In genomic region chr6:137890983-137891537, GRCh38 we compare ENCODE assay signal across 25 cellular contexts. TPM values are rescaled to one million over a fixed set of nuclear protein-coding genes. Genes with fewer than 3 reads are reported as not detected.
A peak's percentile ranks its signal among the peaks of the same experiment; 100 is the strongest.
DNase-seq lines count a peak whose midpoint lies in the region; ATAC-seq, FAIRE-seq and TF ChIP-seq lines count a peak whose summit lies in the region.
"Had no signal": no experiment of that assay in that cellular context is flagged by ENCODE, and none has a peak within 500 bp of the region (broad histone marks: within the 10 kb centered on the region; RNA-seq: fewer than 3 reads in every experiment).

No MANE protein-coding gene starts in this region.

- no peak overlapping the region for H3K18ac ChIP-seq in neuronal stem cell (ENCODE audit: low read length)

- in situ Hi-C loops in HepG2 (cut with HindIII; ENCODE audit: extremely low pct_ligation_motif_present, low pct_unique_long_range_greater_than_20kb) = no loop called here
- in situ Hi-C loops in GM12878 (cut with MboI) = no loop called here

- H3K9ac ChIP-seq in HepG2 (ENCODE audit: insufficient read depth, low read depth, low read length) = no peak overlapping the region
- H3K9ac ChIP-seq in GM12878 (ENCODE audit: control insufficient read depth, insufficient read depth, low read length) = no peak overlapping the region
- H3K9ac ChIP-seq in neuronal stem cell (ENCODE audit: low read depth, low read length, poor library complexity) = no peak overlapping the region
- H3K9ac ChIP-seq: BLaER1 treated with 17β-estradiol and CSF1 and Interleukin-3, amounts not matched to agents 10 nM and 100 nM had no signal

- no peak overlapping the region for H2AK5ac ChIP-seq in neuronal stem cell (ENCODE audit: low read depth, low read length)

- no peak overlapping the region for H2BK5ac ChIP-seq in neuronal stem cell (ENCODE audit: low read length)

- POLR2A ChIA-PET in HepG2 (lab: Yijun Ruan, JAX) = no interaction called here
- POLR2A ChIA-PET in GM12878 (lab: Charles Lee) = interaction anchor here (0.8 to 1.3 kb wide), 3 partner anchors 11 to 36 kb away, joined by 3 to 4 read pairs (median 4); no protein-coding TSS in a partner anchor
- POLR2A ChIA-PET in PC-9 (lab: Charles Lee; ENCODE audit: unreplicated experiment) = no interaction called here

- no peaks in the 10 kb centered on the region for H3K9me3 ChIP-seq in HepG2 (ENCODE audit: low read length)
- H3K9me3 ChIP-seq in right lobe of liver = no peaks in the 10 kb centered on the region
- H3K9me3 ChIP-seq in GM12878 (replicated peaks; ENCODE audit: control insufficient read depth, insufficient read depth, low read length) = no peaks in the 10 kb centered on the region
- H3K9me3 ChIP-seq in neuronal stem cell (replicated peaks in 1 of 2; ENCODE audit: control insufficient read depth in 2 of 2, insufficient read depth in 1 of 2, low read depth in 1 of 2, low read length in 2 of 2) = no peaks in the 10 kb centered on the region
- H3K9me3 ChIP-seq in left ventricle myocardium inferior (replicated peaks) = peaks cover 22% of the 10 kb centered on the region
- peaks cover 5% of the 10 kb centered on the region; the same call in 1 of the 2 replicates for H3K9me3 ChIP-seq in PC-9 (ENCODE audit: insufficient read depth, low read depth)
- H3K9me3 ChIP-seq: A549, BE2C had no signal

- H2AFZ ChIP-seq in HepG2 (ENCODE audit: low read length) = no peak overlapping the region
- H2AFZ ChIP-seq in GM12878 (ENCODE audit: control insufficient read depth, low read depth, low read length) = no peak overlapping the region
- H2AFZ ChIP-seq in neuronal stem cell (ENCODE audit: low read length) = peak overlapping the region; percentile 59
- no peak overlapping the region for H2AFZ ChIP-seq in PC-9
- H2AFZ ChIP-seq: GM23248 had no signal

- SMC1A ChIA-PET in GM12878 (lab: Charles Lee; ENCODE audit: uncharacterized antibody, unreplicated experiment) = interaction anchor here (0.7 to 1.8 kb wide), 7 partner anchors 9 to 84 kb away, joined by 3 to 6 read pairs (median 4); no protein-coding TSS in a partner anchor

- TF ChIP-seq CTCF in HepG2 (CRISPR knock-in tag; IDR thresholded peaks at IDR 0.05) = no peak
- no peak for TF ChIP-seq CTCF in right lobe of liver (IDR thresholded peaks at IDR 0.05)
- no peak for TF ChIP-seq CTCF in GM12878 (IDR thresholded peaks at IDR 0.05 in 2 of 3, conservative IDR thresholded peaks at IDR 0.05 in 1 of 3; ENCODE audit: control insufficient read depth in 2 of 3, extremely low read depth in 1 of 3, insufficient read depth in 1 of 3, low read depth in 3 of 3, low read length in 3 of 3)
- no peak for TF ChIP-seq CTCF in left ventricle myocardium inferior (IDR thresholded peaks at IDR 0.05; ENCODE audit: borderline replicate concordance)
- TF ChIP-seq CTCF in PC-9 (conservative IDR thresholded peaks at IDR 0.05) = no peak

- no peak overlapping the region for H3K4ac ChIP-seq in neuronal stem cell (ENCODE audit: low read length)

- no peak overlapping the region for H3K23ac ChIP-seq in neuronal stem cell (ENCODE audit: low read depth, low read length, poor library complexity)

- H3K79me2 ChIP-seq in HepG2 (ENCODE audit: insufficient read depth, low read length) (no peaks in the 10 kb centered on the region), GM12878 (ENCODE audit: control insufficient read depth, insufficient read depth, low read length) (no peaks in the 10 kb centered on the region), PC-9 (ENCODE audit: low read depth) (no peaks in the 10 kb centered on the region)

- no peaks in the 10 kb centered on the region for H3K9me2 ChIP-seq in PC-9 (ENCODE audit: insufficient read depth)

- no peaks in the 10 kb centered on the region for H4K20me1 ChIP-seq in HepG2 (ENCODE audit: insufficient read depth, low read length)
- H4K20me1 ChIP-seq in GM12878 (ENCODE audit: control insufficient read depth, insufficient read depth) = no peaks in the 10 kb centered on the region
- no peaks in the 10 kb centered on the region for H4K20me1 ChIP-seq in PC-9 (ENCODE audit: insufficient read depth)
- H4K20me1 ChIP-seq: BLaER1 treated with 17β-estradiol and CSF1 and Interleukin-3, amounts not matched to agents 10 nM and 100 nM had no signal

- CTCF ChIA-PET in HepG2 (lab: Yijun Ruan, JAX; ENCODE audit: low intra/inter-chr PET ratio, low total read pairs) (no interaction called here), GM12878 (lab: Yijun Ruan, JAX) (interaction anchor here (0.8 to 1.4 kb wide), 6 partner anchors 9 to 192 kb away, joined by 3 to 5 read pairs (median 4); no protein-coding TSS in a partner anchor), PC-9 (lab: Charles Lee) (no interaction called here)

- no peak for TF ChIP-seq RAD21 in HepG2 (CRISPR knock-in tag; IDR thresholded peaks at IDR 0.05)
- TF ChIP-seq RAD21 in GM12878 (IDR thresholded peaks at IDR 0.05; ENCODE audit: insufficient read depth, low read depth, low read length) = no peak

- no peaks in the 10 kb centered on the region for H3K79me1 ChIP-seq in neuronal stem cell (ENCODE audit: low read depth, low read length)

- no peak overlapping the region for H3K14ac ChIP-seq in neuronal stem cell (ENCODE audit: low read length)

- intact Hi-C loops in HepG2 (cut with micrococcal nuclease; ENCODE audit: unreplicated experiment) (loop anchor here (5.0 kb wide), 1 partner anchor 36 kb away; no protein-coding TSS in a partner anchor), right lobe of liver (cut with DNase I) (no loop called here), GM12878 (cut with micrococcal nuclease; ENCODE audit: unreplicated experiment) (no loop called here), left ventricle myocardium inferior (cut with micrococcal nuclease) (no loop called here), PC-9 (cut with micrococcal nuclease; ENCODE audit: unreplicated experiment) (no loop called here)

- no peak overlapping the region for H2BK120ac ChIP-seq in neuronal stem cell (ENCODE audit: low read depth, low read length)

- no peak overlapping the region for H3K27ac ChIP-seq in HepG2 (ENCODE audit: extremely low read length, insufficient read depth, low read length)
- H3K27ac ChIP-seq in right lobe of liver = no peak overlapping the region
- no peak overlapping the region for H3K27ac ChIP-seq in GM12878 (ENCODE audit: control insufficient read depth, insufficient read depth)
- H3K27ac ChIP-seq in neuronal stem cell (replicated peaks; ENCODE audit: low read length) = no peak overlapping the region
- H3K27ac ChIP-seq in left ventricle myocardium inferior (replicated peaks) = no peak overlapping the region
- no peak overlapping the region for H3K27ac ChIP-seq in PC-9
- H3K27ac ChIP-seq: A549 had no signal

- H3F3A ChIP-seq in PC-9 (ENCODE audit: insufficient read depth, low read depth) = no peaks in the 10 kb centered on the region

- no peak overlapping the region for H2BK12ac ChIP-seq in neuronal stem cell (ENCODE audit: low read length)

- H3K4me3 ChIP-seq in HepG2 (replicated peaks in 1 of 3; ENCODE audit: insufficient read depth in 1 of 3, low read depth in 2 of 3, low read length in 3 of 3) = peak overlapping the region in 1 of 3 experiments; percentile 41; a peak in 1 of 6 replicates
- H3K4me3 ChIP-seq in right lobe of liver = no peak overlapping the region
- H3K4me3 ChIP-seq in GM12878 = no peak overlapping the region
- no peak overlapping the region for H3K4me3 ChIP-seq in neuronal stem cell (ENCODE audit: low read length in 2 of 2)
- H3K4me3 ChIP-seq in left ventricle myocardium inferior = no peak overlapping the region
- H3K4me3 ChIP-seq in PC-9 = no peak overlapping the region
- H3K4me3 ChIP-seq: A549; BLaER1 treated with 17β-estradiol and CSF1 and Interleukin-3, amounts not matched to agents 10 nM and 100 nM; GM23248 had no signal

- no peak overlapping the region for H4K91ac ChIP-seq in neuronal stem cell (ENCODE audit: low read depth, low read length, poor library complexity)

- H3K4me2 ChIP-seq in HepG2 (ENCODE audit: low read depth, low read length) = peak overlapping the region; percentile 61
- no peak overlapping the region for H3K4me2 ChIP-seq in GM12878 (ENCODE audit: control insufficient read depth, insufficient read depth)
- H3K4me2 ChIP-seq in neuronal stem cell (ENCODE audit: insufficient read depth, low read length, poor library complexity, severe bottlenecking) = no peak overlapping the region
- no peak overlapping the region for H3K4me2 ChIP-seq in PC-9
- H3K4me2 ChIP-seq: A549; BLaER1 treated with 17β-estradiol and CSF1 and Interleukin-3, amounts not matched to agents 10 nM and 100 nM had no signal

- no peaks in the 10 kb centered on the region for H3K36me3 ChIP-seq in HepG2 (replicated peaks in 1 of 2; ENCODE audit: control insufficient read depth in 1 of 2, insufficient read depth in 2 of 2, low read length in 2 of 2)
- no peaks in the 10 kb centered on the region for H3K36me3 ChIP-seq in right lobe of liver
- no peaks in the 10 kb centered on the region for H3K36me3 ChIP-seq in GM12878 (ENCODE audit: control insufficient read depth in 2 of 2, insufficient read depth in 2 of 2, low read length in 1 of 2)
- no peaks in the 10 kb centered on the region for H3K36me3 ChIP-seq in neuronal stem cell (replicated peaks in 1 of 2; ENCODE audit: control insufficient read depth in 2 of 2, insufficient read depth in 2 of 2, low read length in 2 of 2)
- no peaks in the 10 kb centered on the region for H3K36me3 ChIP-seq in left ventricle myocardium inferior
- no peaks in the 10 kb centered on the region for H3K36me3 ChIP-seq in PC-9 (ENCODE audit: low read depth)
- H3K36me3 ChIP-seq: BE2C; BLaER1 treated with 17β-estradiol and CSF1 and Interleukin-3, amounts not matched to agents 10 nM and 100 nM had no signal

- TF ChIP-seq EP300 in HepG2 (IDR thresholded peaks at IDR 0.05; ENCODE audit: low read depth in 2 of 2, low read length in 2 of 2) (no peak), HepG2 (CRISPR knock-in tag; IDR thresholded peaks at IDR 0.05; ENCODE audit: borderline replicate concordance) (no peak), GM12878 (IDR thresholded peaks at IDR 0.05; ENCODE audit: borderline replicate concordance in 1 of 2, control insufficient read depth in 1 of 2, low read depth in 2 of 2, low read length in 2 of 2) (no peak)

- RAD21 ChIA-PET in GM12878 (lab: Charles Lee; ENCODE audit: unreplicated experiment) = interaction anchor here (1.0 to 1.5 kb wide), 5 partner anchors 9 to 52 kb away, joined by 3 to 6 read pairs (median 3); no protein-coding TSS in a partner anchor

- no TSS peak for BruUV-seq in HepG2 (replicated peaks; lab: Mats Ljungman, UMichigan)
- no TSS peak for BruUV-seq in GM12878 (replicated peaks; lab: Mats Ljungman, UMichigan)
- no TSS peak for BruUV-seq in PC-9 (replicated peaks; lab: Mats Ljungman, UMichigan)

- H3K27me3 ChIP-seq in HepG2 (ENCODE audit: control insufficient read depth in 1 of 2, insufficient read depth in 2 of 2, low read length in 2 of 2) (no peaks in the 10 kb centered on the region; a peak in 1 of 5 replicates), right lobe of liver (no peaks in the 10 kb centered on the region), GM12878 (replicated peaks in 1 of 2; ENCODE audit: control insufficient read depth in 2 of 2, insufficient read depth in 2 of 2, low read length in 1 of 2) (no peaks in the 10 kb centered on the region), neuronal stem cell (ENCODE audit: control insufficient read depth in 3 of 3, insufficient read depth in 3 of 3, low read depth in 1 of 3, low read length in 3 of 3) (no peaks in the 10 kb centered on the region), left ventricle myocardium inferior (ENCODE audit: low read depth) (no peaks in the 10 kb centered on the region), PC-9 (ENCODE audit: insufficient read depth, low read depth) (no peaks in the 10 kb centered on the region)
- H3K27me3 ChIP-seq: BE2C; BLaER1 treated with 17β-estradiol and CSF1 and Interleukin-3, amounts not matched to agents 10 nM and 100 nM had no signal

- DNase-seq in HepG2 (ENCODE audit: low spot score) (no peak), right lobe of liver (no peak), GM12878 (ENCODE audit: low read depth, low spot score) (no peak), neuronal stem cell (ENCODE audit: low spot score) (no peak), left ventricle myocardium inferior (no peak), PC-9 (no peak)
- DNase-seq in activated naive CD4-positive, alpha-beta T cell (lab: John Stamatoyannopoulos, UW) = no peak
- DNase-seq: 8988T; ACHN; AML-193; BE2C; CD4-positive, alpha-beta T cell; CD8-positive, alpha-beta memory T cell; DMS 273 treated with DMSO at 0.1 percent for 48 hours; DMS79; GF-D8; GM23248; H7; HCEC 1CT had no signal

- FAIRE-seq in HepG2 (lab: Jason Lieb, UNC) (no peak), GM12878 (lab: Jason Lieb, UNC) (peak; percentile 35)
- FAIRE-seq: A549, D721Med, GM12892, GM19239, H1 had no signal

- no peak overlapping the region for H4K8ac ChIP-seq in neuronal stem cell (ENCODE audit: low read depth, low read length)

- TF ChIP-seq POLR2A in HepG2 (IDR thresholded peaks at IDR 0.05; ENCODE audit: insufficient read depth in 1 of 2, low read depth in 2 of 2, low read length in 2 of 2) (no peak), right lobe of liver (IDR thresholded peaks at IDR 0.05) (no peak), GM12878 (IDR thresholded peaks at IDR 0.05; ENCODE audit: low read depth, low read length) (no peak)

- ATAC-seq in HepG2 = peak; percentile 62
- ATAC-seq in right lobe of liver = no peak
- no peak for ATAC-seq in GM12878
- ATAC-seq: A549 had no signal

- 0% methylated on average over 2 of the region's 2 CpGs for WGBS in HepG2 (ENCODE audit: low lambda C conversion rate)
- WGBS in right lobe of liver (ENCODE audit: insufficient coverage, low coverage, low lambda C conversion rate, missing lambda C conversion rate) = 71% methylated on average over 2 of the region's 2 CpGs
- 71% methylated on average over 2 of the region's 2 CpGs for whole genome bisulfite sequencing in GM12878 (ENCODE audit: insufficient coverage, insufficient replicate concordance, low lambda C conversion rate, missing lambda C conversion rate)
- WGBS in neuronal stem cell (ENCODE audit: extremely low coverage in 2 of 2, insufficient read length in 2 of 2, insufficient replicate concordance in 1 of 2), 2 donors = no CpG with 5 or more reads among the region's 2 CpGs

- H2BK15ac ChIP-seq in neuronal stem cell (ENCODE audit: low read length) = no peak overlapping the region

- H3K4me1 ChIP-seq in HepG2 (ENCODE audit: insufficient read depth, low read length) (peaks cover 17% of the 10 kb centered on the region), right lobe of liver (no peaks in the 10 kb centered on the region), GM12878 (ENCODE audit: control insufficient read depth, insufficient read depth, low read length) (no peaks in the 10 kb centered on the region), neuronal stem cell (ENCODE audit: control insufficient read depth in 2 of 2, insufficient read depth in 1 of 2, low read depth in 1 of 2, low read length in 2 of 2) (no peaks in the 10 kb centered on the region), left ventricle myocardium inferior (peaks cover 4% of the 10 kb centered on the region), PC-9 (replicated peaks; ENCODE audit: insufficient read depth) (peaks cover 24% of the 10 kb centered on the region)
- H3K4me1 ChIP-seq: A549, BE2C had no signal

RNA-seq across cellular contexts. Expression of gene TNFAIP3, which starts 24.0 kb away (rescaled TPM):
- total RNA-seq in HepG2 (2016; rRNA removed; fragmentation: Illumina TruSeq; extraction: Trizol) (24.7 and 28.2 TPM in 2 replicates), right lobe of liver (10 to 100 TPM in 5 of 6 experiments, 1 to 10 TPM in 1; 8.3 to 38.1 (median 13.6) TPM), GM12878 (2014; rRNA removed) (84.0 and 96.8 TPM in 2 replicates), GM12878 (2014; rRNA removed; fragmentation: Illumina TruSeq; extraction: Trizol) (81.4 and 82.4 TPM in 2 replicates), GM12878 (2021) (220 and 229 TPM in 2 replicates), left ventricle myocardium inferior (7.0 TPM), PC-9 (2021) (7.2 and 7.8 TPM in 2 replicates)
- 2.2 and 2.6 TPM in 2 replicates for total RNA-seq in HepG2 (2016; cell fraction: cytosol; rRNA removed; fragmentation: Illumina TruSeq; extraction: Trizol; ENCODE audit: low read depth)
- 18.9 and 27.7 TPM in 2 replicates for total RNA-seq in HepG2 (2016; cell fraction: insoluble cytoplasmic fraction; rRNA removed; fragmentation: Illumina TruSeq; extraction: Trizol)
- total RNA-seq in HepG2 (2016; cell fraction: membrane; rRNA removed; fragmentation: Illumina TruSeq; extraction: Trizol) = 8.2 and 8.6 TPM in 2 replicates
- 61.9 and 64.1 TPM in 2 replicates for total RNA-seq in HepG2 (2016; cell fraction: nucleus; rRNA removed; fragmentation: Illumina TruSeq; extraction: Trizol)
- polyA plus RNA-seq in HepG2 (2011; rRNA removed) (47.1 and 49.6 TPM in 2 replicates), GM12878 (2011; rRNA removed) (308 and 350 TPM in 2 replicates), GM12878 (2014; fragmentation: Illumina TruSeq; extraction: Trizol) (149 and 171 TPM in 2 replicates), GM12878 (2014; fragmentation: Nextera tagmentation; extraction: Ambion mirVana) (10 to 100 TPM; 18.0 to 31.5 TPM), GM12878 (2014; rRNA removed) (138 and 149 TPM in 2 replicates), GM12878 (2016; fragmentation: Nextera tagmentation; extraction: Ambion mirVana) (100 to 1,000 TPM; 126 to 128 TPM)
- 22.2 and 24.7 TPM in 2 replicates for polyA plus RNA-seq in HepG2 (2011; cell fraction: cytosol; rRNA removed)
- polyA plus RNA-seq in HepG2 (2011; cell fraction: nucleus; rRNA removed) = 144 and 150 TPM in 2 replicates
- 30.0 and 33.6 TPM in 2 replicates for polyA plus RNA-seq in HepG2 (2012)
- polyA plus RNA-seq in HepG2 (2016; cell fraction: cytosol; fragmentation: Illumina TruSeq; extraction: Trizol; ENCODE audit: low read depth) = 1.00 and 1.1 TPM in 2 replicates
- 21.4 and 27.8 TPM in 2 replicates for polyA plus RNA-seq in HepG2 (2016; cell fraction: insoluble cytoplasmic fraction; fragmentation: Illumina TruSeq; extraction: Trizol; ENCODE audit: low read depth)
- polyA plus RNA-seq in HepG2 (2016; cell fraction: membrane; fragmentation: Illumina TruSeq; extraction: Trizol; ENCODE audit: low read depth) = 3.4 and 4.2 TPM in 2 replicates
- 121 and 138 TPM in 2 replicates for polyA plus RNA-seq in HepG2 (2016; cell fraction: nucleus; fragmentation: Illumina TruSeq; extraction: Trizol; ENCODE audit: insufficient read depth, low read depth)
- polyA minus RNA-seq in HepG2 (2011; rRNA and poly(A)+ RNA removed; ENCODE audit: low replicate concordance) = 2.9 and 35.1 TPM in 2 replicates
- polyA minus RNA-seq in HepG2 (2011; cell fraction: cytosol; rRNA and poly(A)+ RNA removed) = 30.0 and 32.5 TPM in 2 replicates
- 52.7 and 61.8 TPM in 2 replicates for polyA minus RNA-seq in HepG2 (2011; cell fraction: nucleus; rRNA and poly(A)+ RNA removed)
- 258 and 260 TPM in 2 replicates for total RNA-seq in GM12878 (2013; cell fraction: nucleolus; rRNA removed)
- 59.4 TPM for polyA plus RNA-seq in GM12878 (2011; ENCODE audit: low read depth)
- polyA plus RNA-seq in GM12878 (2011; cell fraction: cytosol; rRNA removed) = 204 and 210 TPM in 2 replicates
- polyA plus RNA-seq in GM12878 (2011; cell fraction: nucleus; rRNA removed) = 565 and 695 TPM in 2 replicates
- 64.6 and 107 TPM in 2 replicates for polyA plus RNA-seq in GM12878 (2012)
- polyA minus RNA-seq in GM12878 (2011; rRNA and poly(A)+ RNA removed) = 268 and 281 TPM in 2 replicates
- polyA minus RNA-seq in GM12878 (2011; cell fraction: cytosol; rRNA and poly(A)+ RNA removed) = 95.9 and 104 TPM in 2 replicates
- polyA minus RNA-seq in GM12878 (2011; cell fraction: nucleus; rRNA and poly(A)+ RNA removed) = 243 and 270 TPM in 2 replicates
- polyA plus RNA-seq in neuronal stem cell (2013, experiment 1 of 2) = 4.0 TPM
- 4.6 TPM for polyA plus RNA-seq in neuronal stem cell (2013, experiment 2 of 2)
